9 cellular contexts compared by ENCODE assay signal in genomic region chr11:65639228-65639597, GRCh38. TPM values are rescaled to one million over a fixed set of nuclear protein-coding genes. Genes with fewer than 3 reads are reported as not detected.
A peak's percentile ranks its signal among the peaks of the same experiment; 100 is the strongest.
DNase-seq lines count a peak whose midpoint lies in the region; ATAC-seq, FAIRE-seq and TF ChIP-seq lines count a peak whose summit lies in the region.
"Not testable (repeated sequence)": the region's sequence is repeated elsewhere in the genome, so short reads cannot be mapped to it uniquely, and the experiment has no call there.
"Had no signal": no experiment of that assay in that cellular context is flagged by ENCODE, and none has a peak within 500 bp of the region (broad histone marks: within the 10 kb centered on the region; RNA-seq: fewer than 3 reads in every experiment).

No MANE protein-coding gene starts in this region.

- H3K9me3 ChIP-seq in RWPE2 (ENCODE audit: severe bottlenecking); K562 (replicated peaks; ENCODE audit: control insufficient read depth, insufficient read depth, low read depth, low read length); gastroesophageal sphincter; muscle layer of colon (ENCODE audit: low read length); spleen; vagina: not testable (repeated sequence)

- FAIRE-seq in K562 (lab: Jason Lieb, UNC) = not testable (repeated sequence)

- 95% methylated on average over 9 of the region's 9 CpGs for WGBS in K562 (ENCODE audit: insufficient coverage, low coverage, missing lambda C conversion rate)
- 74% methylated on average over 5 of the region's 9 CpGs; no CpG with 5 or more reads in 1 of the 2 donors for WGBS in gastroesophageal sphincter (ENCODE audit: low coverage in 1 of 2), 2 donors
- WGBS in spleen, 5 donors = 53 to 70% (median 67%) methylated on average over 8 to 9 of the region's 9 CpGs

- H3K9me1 ChIP-seq in K562 (ENCODE audit: control insufficient read depth, insufficient read depth, low read length) = not testable (repeated sequence)

- not testable (repeated sequence) for H3K4me1 ChIP-seq in RWPE2 (ENCODE audit: insufficient read depth, poor library complexity, severe bottlenecking)
- peaks cover 37 to 97% of the 10 kb centered on the region in 2 experiments for H3K4me1 ChIP-seq in K562 (replicated peaks in 1 of 2; ENCODE audit: control insufficient read depth in 2 of 2, insufficient read depth in 2 of 2, low read length in 2 of 2)
- H3K4me1 ChIP-seq in gastroesophageal sphincter = peaks cover 0 to 58% (median 28%) of the 10 kb centered on the region in 3 donors
- H3K4me1 ChIP-seq in muscle layer of colon (ENCODE audit: insufficient read depth, low read length) = peaks cover 17% of the 10 kb centered on the region
- peaks cover 50 to 96% (median 81%) of the 10 kb centered on the region in 6 donors for H3K4me1 ChIP-seq in spleen
- H3K4me1 ChIP-seq in vagina = peaks cover 46% of the 10 kb centered on the region

- not testable (repeated sequence) for ATAC-seq in RWPE2 (ENCODE audit: low read depth); activated T-cell treated with anti-CD3 and anti-CD28 coated beads, Interleukin-2, amount 50 U/mL, for 4 hours; K562; gastroesophageal sphincter

- H3K36me3 ChIP-seq in RWPE2 (ENCODE audit: low read depth) (peaks cover 26% of the 10 kb centered on the region), K562 (ENCODE audit: control insufficient read depth, insufficient read depth, low read length) (peaks cover 68% of the 10 kb centered on the region; the same call in 2 of the 3 replicates), gastroesophageal sphincter (peaks cover 0 to 63% of the 10 kb centered on the region in 2 donors), muscle layer of colon (ENCODE audit: insufficient read depth, low read length) (peaks cover 30% of the 10 kb centered on the region), spleen (peaks cover 2 to 67% (median 58%) of the 10 kb centered on the region in 6 donors), vagina (peaks cover 0 to 35% of the 10 kb centered on the region in 2 donors)

- not testable (repeated sequence) for TF ChIP-seq EP300 in K562 (IDR thresholded peaks at IDR 0.05; ENCODE audit: low read length); gastroesophageal sphincter (IDR thresholded peaks at IDR 0.05)

- not testable (repeated sequence) for TF ChIP-seq RAD21 in K562 (CRISPR knock-in tag; conservative IDR thresholded peaks at IDR 0.05 in 1 of 2, IDR thresholded peaks at IDR 0.05 in 1 of 2)

- CTCF ChIA-PET in K562 (lab: Yijun Ruan, JAX; ENCODE audit: low intra/inter-chr PET ratio) = not testable (repeated sequence)

- H3K9ac ChIP-seq in K562 (ENCODE audit: insufficient read depth in 1 of 2, low read depth in 2 of 2, low read length in 2 of 2); muscle layer of colon (ENCODE audit: low read length): not testable (repeated sequence)

- peak overlapping the region; percentile 89 for H3K4me3 Mint-ChIP-seq in activated T-cell treated with anti-CD3 and anti-CD28 coated beads, Interleukin-2, amount 50 U/mL, for 4 hours

- H3K79me2 ChIP-seq in K562 (ENCODE audit: control insufficient read depth, insufficient read depth, low read length) = peaks cover 20% of the 10 kb centered on the region

- POLR2A ChIA-PET in K562 (lab: Yijun Ruan, JAX) = interaction anchor here (0.5 to 6.2 kb wide), 2 partner anchors 12 to 131 kb away, joined by 3 to 56 read pairs; no protein-coding TSS in a partner anchor

- not testable (repeated sequence) for H4K20me1 ChIP-seq in K562 (replicated peaks; ENCODE audit: control insufficient read depth, insufficient read depth, low read length)

- intact Hi-C loops in K562 (cut with micrococcal nuclease) (loop anchor here (2.0 to 5.0 kb wide), 3 partner anchors 14 to 68 kb away; no protein-coding TSS in a partner anchor), spleen (cut with DNase I; ENCODE audit: low total_unique reads) (loop anchor here (10.0 kb wide), 1 partner anchor 66 kb away; no protein-coding TSS in a partner anchor)
- intact Hi-C loops in vagina (cut with DNase I) = not testable (repeated sequence)

- not testable (repeated sequence) for H3K27me3 Mint-ChIP-seq in activated T-cell treated with anti-CD3 and anti-CD28 coated beads, Interleukin-2, amount 50 U/mL, for 4 hours (ENCODE audit: low read depth)

- H2AFZ ChIP-seq in K562 (ENCODE audit: low read depth, low read length) = not testable (repeated sequence)

- TF ChIP-seq CTCF in GM12865 (IDR thresholded peaks at IDR 0.05; ENCODE audit: insufficient read depth, low read depth, low read length, missing control alignments); RWPE2 (IDR thresholded peaks at IDR 0.05; ENCODE audit: poor library complexity, severe bottlenecking); K562 (IDR thresholded peaks at IDR 0.05 in 2 of 3, conservative IDR thresholded peaks at IDR 0.05 in 1 of 3; ENCODE audit: insufficient read depth in 2 of 3, low read depth in 1 of 3, low read length in 3 of 3); gastroesophageal sphincter (IDR thresholded peaks at IDR 0.05); spleen (IDR thresholded peaks at IDR 0.05 in 8 of 11, conservative IDR thresholded peaks at IDR 0.05 in 3 of 11); vagina (IDR thresholded peaks at IDR 0.05): not testable (repeated sequence)

- not testable (repeated sequence) for TF ChIP-seq POLR2A in K562 (conservative IDR thresholded peaks at IDR 0.05); gastroesophageal sphincter (IDR thresholded peaks at IDR 0.05); spleen (IDR thresholded peaks at IDR 0.05); vagina (IDR thresholded peaks at IDR 0.05)

- not testable (repeated sequence) for DNase-seq in GM12865 (ENCODE audit: low read depth); RWPE2 (ENCODE audit: low spot score); activated T-cell treated with anti-CD3 and anti-CD28 coated beads, Interleukin-2, amount 50 U/mL, for 4 hours; K562 (ENCODE audit: extremely low read depth in 1 of 4, low spot score in 3 of 4); spleen; vagina (ENCODE audit: extremely low spot score in 2 of 2)

- not testable (repeated sequence) for H3K27me3 ChIP-seq in RWPE2 (ENCODE audit: insufficient read depth, poor library complexity, severe bottlenecking); K562 (ENCODE audit: control insufficient read depth in 2 of 2, insufficient read depth in 2 of 2, low read length in 2 of 2); gastroesophageal sphincter; muscle layer of colon (ENCODE audit: control insufficient read depth in 1 of 2, insufficient read depth in 2 of 2, low read length in 2 of 2); spleen (replicated peaks in 1 of 7); vagina

- in situ Hi-C loops in K562 (cut with MboI) = not testable (repeated sequence)

- peaks cover 55% of the 10 kb centered on the region for H3K4me1 Mint-ChIP-seq in activated T-cell treated with anti-CD3 and anti-CD28 coated beads, Interleukin-2, amount 50 U/mL, for 4 hours (ENCODE audit: low read depth)

- H3K4me3 ChIP-seq in GM12865 (ENCODE audit: low read depth, low read length) (peak overlapping the region; percentile 91), gastroesophageal sphincter (peak overlapping the region in 1 of 2 donors; percentile 86), muscle layer of colon (ENCODE audit: low read depth in 1 of 2, low read length in 2 of 2) (peak overlapping the region; percentile 53 to 72), spleen (peak overlapping the region; percentile 66 to 95 (median 88)), vagina (peak overlapping the region; percentile 74 to 81)
- not testable (repeated sequence) for H3K4me3 ChIP-seq in RWPE2 (ENCODE audit: severe bottlenecking); K562

- BruUV-seq in K562 (replicated peaks; lab: Mats Ljungman, UMichigan) = not testable (repeated sequence)

- not testable (repeated sequence) for H3K4me2 ChIP-seq in K562 (ENCODE audit: insufficient read depth, low read length)

- not testable (repeated sequence) for H3K36me3 Mint-ChIP-seq in activated T-cell treated with anti-CD3 and anti-CD28 coated beads, Interleukin-2, amount 50 U/mL, for 4 hours (ENCODE audit: insufficient read depth)

- H3K27ac ChIP-seq in RWPE2 (ENCODE audit: poor library complexity, severe bottlenecking) (peak overlapping the region; percentile 70), gastroesophageal sphincter (peak overlapping the region in 3 of 4 donors; percentile 89 to 93 (median 91)), spleen (peak overlapping the region; percentile 79 to 99 (median 96)), vagina (peak overlapping the region; percentile 85)
- H3K27ac ChIP-seq in K562 (ENCODE audit: extremely low read depth, low read depth, low read length); muscle layer of colon (ENCODE audit: low read depth, low read length): not testable (repeated sequence)

- not testable (repeated sequence) for H3K9me3 Mint-ChIP-seq in activated T-cell treated with anti-CD3 and anti-CD28 coated beads, Interleukin-2, amount 50 U/mL, for 4 hours

RNA-seq across cellular contexts. Expression of gene SIPA1, which starts 1.3 kb away (rescaled TPM):
- 100 to 1,000 TPM in 1 of 3 donors, 10 to 100 TPM in 2; 80.0 to 101 (median 95.4) TPM for total RNA-seq in activated T-cell treated with anti-CD3 and anti-CD28 coated beads, Interleukin-2, amount 50 U/mL, for 4 hours
- 26.8 and 126 TPM in 2 replicates for total RNA-seq in K562 (2011; cell fraction: chromatin; rRNA removed; ENCODE audit: low replicate concordance)
- total RNA-seq in K562 (2011; cell fraction: nucleolus; rRNA removed) = 79.4 and 96.4 TPM in 2 replicates
- 35.7 and 43.0 TPM in 2 replicates for total RNA-seq in K562 (2011; cell fraction: nucleoplasm; rRNA removed)
- total RNA-seq in K562 (2014; rRNA removed) (45.7 and 56.0 TPM in 2 replicates), K562 (2014; rRNA removed; fragmentation: Illumina TruSeq; extraction: Trizol) (12.4 and 14.2 TPM in 2 replicates), K562 (2015; rRNA removed; fragmentation: Illumina TruSeq; extraction: Trizol) (28.3 and 29.2 TPM in 2 replicates), K562 (2021) (83.1 and 85.8 TPM in 2 replicates), gastroesophageal sphincter (10 to 100 TPM; 32.9 to 45.0 (median 38.3) TPM), spleen (100 to 1,000 TPM; 167 to 308 (median 255) TPM), vagina (63.3 TPM)
- polyA plus RNA-seq in K562 (2011; rRNA removed) (16.8 and 31.3 TPM in 2 replicates), K562 (2014; fragmentation: Illumina TruSeq; extraction: Trizol) (15.5 and 30.0 TPM in 2 replicates), K562 (2014; fragmentation: Nextera tagmentation; extraction: Ambion mirVana) (1 to 10 TPM in 1 of 2 experiments, under 1 TPM in 1; 0.25 to 1.4 TPM), K562 (2014; rRNA removed) (34.7 and 37.2 TPM in 2 replicates), spleen (100 to 1,000 TPM; 269 to 423 (median 327) TPM)
- polyA plus RNA-seq in K562 (2011; cell fraction: cytosol; rRNA removed) = 19.5 and 74.2 TPM in 2 replicates
- 72.0 and 175 TPM in 2 replicates for polyA plus RNA-seq in K562 (2011; cell fraction: nucleus; rRNA removed)
- 54.8 and 65.0 TPM in 2 replicates for polyA plus RNA-seq in K562 (2012)
- 15.4 and 26.3 TPM in 2 replicates for polyA minus RNA-seq in K562 (2011; rRNA and poly(A)+ RNA removed)
- polyA minus RNA-seq in K562 (2011; cell fraction: cytosol; rRNA and poly(A)+ RNA removed) = 43.1 and 44.1 TPM in 2 replicates
- 26.3 and 33.0 TPM in 2 replicates for polyA minus RNA-seq in K562 (2011; cell fraction: nucleus; rRNA and poly(A)+ RNA removed)

RNA-seq across cellular contexts. Expression of gene RELA, which starts 23.5 kb away (rescaled TPM):
- total RNA-seq in activated T-cell treated with anti-CD3 and anti-CD28 coated beads, Interleukin-2, amount 50 U/mL, for 4 hours = 100 to 1,000 TPM; 108 to 118 (median 111) TPM
- total RNA-seq in K562 (2011; cell fraction: chromatin; rRNA removed; ENCODE audit: low replicate concordance) = 79.5 and 201 TPM in 2 replicates
- total RNA-seq in K562 (2011; cell fraction: nucleolus; rRNA removed) = 107 and 114 TPM in 2 replicates
- 101 and 117 TPM in 2 replicates for total RNA-seq in K562 (2011; cell fraction: nucleoplasm; rRNA removed)
- 33.4 and 37.6 TPM in 2 replicates for total RNA-seq in K562 (2014; rRNA removed)
- total RNA-seq in K562 (2014; rRNA removed; fragmentation: Illumina TruSeq; extraction: Trizol) = 13.6 and 14.2 TPM in 2 replicates
- total RNA-seq in K562 (2015; rRNA removed; fragmentation: Illumina TruSeq; extraction: Trizol) = 20.6 and 21.0 TPM in 2 replicates
- total RNA-seq in K562 (2021) = 52.2 and 62.0 TPM in 2 replicates
- 17.0 and 30.8 TPM in 2 replicates for polyA plus RNA-seq in K562 (2011; rRNA removed)
- 15.4 and 23.1 TPM in 2 replicates for polyA plus RNA-seq in K562 (2011; cell fraction: cytosol; rRNA removed)
- 129 and 168 TPM in 2 replicates for polyA plus RNA-seq in K562 (2011; cell fraction: nucleus; rRNA removed)
- 45.8 and 53.1 TPM in 2 replicates for polyA plus RNA-seq in K562 (2012)
- polyA plus RNA-seq in K562 (2014; fragmentation: Illumina TruSeq; extraction: Trizol) = 46.8 and 67.4 TPM in 2 replicates
- polyA plus RNA-seq in K562 (2014; fragmentation: Nextera tagmentation; extraction: Ambion mirVana) = 1 to 10 TPM; 6.0 to 6.4 TPM
- 30.1 and 31.1 TPM in 2 replicates for polyA plus RNA-seq in K562 (2014; rRNA removed)
- 24.3 and 24.4 TPM in 2 replicates for polyA minus RNA-seq in K562 (2011; rRNA and poly(A)+ RNA removed)
- 25.8 and 34.8 TPM in 2 replicates for polyA minus RNA-seq in K562 (2011; cell fraction: cytosol; rRNA and poly(A)+ RNA removed)
- 58.0 and 73.5 TPM in 2 replicates for polyA minus RNA-seq in K562 (2011; cell fraction: nucleus; rRNA and poly(A)+ RNA removed)
- total RNA-seq in gastroesophageal sphincter = 10 to 100 TPM; 47.3 to 78.8 (median 63.9) TPM
- 100 to 1,000 TPM in 1 of 7 donors, 10 to 100 TPM in 6; 68.2 to 115 (median 85.3) TPM for total RNA-seq in spleen
- 10 to 100 TPM; 25.8 to 43.0 (median 25.9) TPM for polyA plus RNA-seq in spleen
- total RNA-seq in vagina = 59.2 TPM

RNA-seq across cellular contexts. Expression of gene PCNX3, which starts 23.6 kb away (rescaled TPM):
- total RNA-seq in activated T-cell treated with anti-CD3 and anti-CD28 coated beads, Interleukin-2, amount 50 U/mL, for 4 hours = 10 to 100 TPM; 55.8 to 59.7 (median 59.5) TPM
- total RNA-seq in K562 (2011; cell fraction: chromatin; rRNA removed; ENCODE audit: low replicate concordance) = 75.0 and 267 TPM in 2 replicates
- total RNA-seq in K562 (2011; cell fraction: nucleolus; rRNA removed) = 170 and 187 TPM in 2 replicates
- total RNA-seq in K562 (2011; cell fraction: nucleoplasm; rRNA removed) = 110 and 119 TPM in 2 replicates
- total RNA-seq in K562 (2014; rRNA removed) = 21.3 and 24.3 TPM in 2 replicates
- total RNA-seq in K562 (2014; rRNA removed; fragmentation: Illumina TruSeq; extraction: Trizol) = 2.5 and 4.3 TPM in 2 replicates
- 13.9 and 14.1 TPM in 2 replicates for total RNA-seq in K562 (2015; rRNA removed; fragmentation: Illumina TruSeq; extraction: Trizol)
- total RNA-seq in K562 (2021) = 40.0 and 47.8 TPM in 2 replicates
- 9.2 and 19.0 TPM in 2 replicates for polyA plus RNA-seq in K562 (2011; rRNA removed)
- 17.7 and 33.4 TPM in 2 replicates for polyA plus RNA-seq in K562 (2011; cell fraction: cytosol; rRNA removed)
- polyA plus RNA-seq in K562 (2011; cell fraction: nucleus; rRNA removed) = 87.8 and 157 TPM in 2 replicates
- 25.3 and 40.1 TPM in 2 replicates for polyA plus RNA-seq in K562 (2012)
- polyA plus RNA-seq in K562 (2014; fragmentation: Illumina TruSeq; extraction: Trizol) = 12.8 and 28.6 TPM in 2 replicates
- under 1 TPM; 0.11 to 0.29 TPM for polyA plus RNA-seq in K562 (2014; fragmentation: Nextera tagmentation; extraction: Ambion mirVana)
- polyA plus RNA-seq in K562 (2014; rRNA removed) = 30.1 and 32.8 TPM in 2 replicates
- 8.4 and 10.6 TPM in 2 replicates for polyA minus RNA-seq in K562 (2011; rRNA and poly(A)+ RNA removed)
- polyA minus RNA-seq in K562 (2011; cell fraction: cytosol; rRNA and poly(A)+ RNA removed) = 25.9 and 35.1 TPM in 2 replicates
- 43.0 and 43.9 TPM in 2 replicates for polyA minus RNA-seq in K562 (2011; cell fraction: nucleus; rRNA and poly(A)+ RNA removed)
- total RNA-seq in gastroesophageal sphincter = 10 to 100 TPM; 15.9 to 40.1 (median 19.3) TPM
- total RNA-seq in spleen = 10 to 100 TPM; 38.6 to 51.3 (median 47.4) TPM
- polyA plus RNA-seq in spleen = 10 to 100 TPM in 2 of 3 donors, 1 to 10 TPM in 1; 9.2 to 24.9 (median 17.7) TPM
- total RNA-seq in vagina = 24.8 TPM

RNA-seq across cellular contexts. Expression of gene MAP3K11, which starts 25.2 kb away (rescaled TPM):
- total RNA-seq in activated T-cell treated with anti-CD3 and anti-CD28 coated beads, Interleukin-2, amount 50 U/mL, for 4 hours = 10 to 100 TPM; 71.8 to 87.1 (median 74.3) TPM
- total RNA-seq in K562 (2011; cell fraction: chromatin; rRNA removed; ENCODE audit: low replicate concordance) = 60.6 and 168 TPM in 2 replicates
- total RNA-seq in K562 (2011; cell fraction: nucleolus; rRNA removed) = 72.6 and 83.4 TPM in 2 replicates
- 51.5 and 63.5 TPM in 2 replicates for total RNA-seq in K562 (2011; cell fraction: nucleoplasm; rRNA removed)
- total RNA-seq in K562 (2014; rRNA removed) (28.7 and 39.9 TPM in 2 replicates), K562 (2014; rRNA removed; fragmentation: Illumina TruSeq; extraction: Trizol) (5.4 and 9.0 TPM in 2 replicates), K562 (2015; rRNA removed; fragmentation: Illumina TruSeq; extraction: Trizol) (18.2 and 20.5 TPM in 2 replicates), K562 (2021) (42.7 and 47.7 TPM in 2 replicates), gastroesophageal sphincter (10 to 100 TPM; 20.5 to 35.3 (median 28.0) TPM), spleen (100 to 1,000 TPM in 3 of 7 donors, 10 to 100 TPM in 4; 93.5 to 158 (median 99.9) TPM), vagina (38.1 TPM)
- polyA plus RNA-seq in K562 (2011; rRNA removed) (13.1 and 18.0 TPM in 2 replicates), K562 (2014; fragmentation: Illumina TruSeq; extraction: Trizol) (12.2 and 23.0 TPM in 2 replicates), K562 (2014; fragmentation: Nextera tagmentation; extraction: Ambion mirVana) (1 to 10 TPM in 1 of 2 experiments, under 1 TPM in 1; 0.77 to 1.6 TPM), K562 (2014; rRNA removed) (25.0 and 31.6 TPM in 2 replicates), spleen (100 to 1,000 TPM in 1 of 3 donors, 10 to 100 TPM in 2; 29.4 to 109 (median 97.7) TPM)
- polyA plus RNA-seq in K562 (2011; cell fraction: cytosol; rRNA removed) = 19.3 and 52.1 TPM in 2 replicates
- polyA plus RNA-seq in K562 (2011; cell fraction: nucleus; rRNA removed) = 31.1 and 52.1 TPM in 2 replicates
- polyA plus RNA-seq in K562 (2012) = 35.9 and 37.4 TPM in 2 replicates
- polyA minus RNA-seq in K562 (2011; rRNA and poly(A)+ RNA removed) = 14.7 TPM in 2 replicates
- polyA minus RNA-seq in K562 (2011; cell fraction: cytosol; rRNA and poly(A)+ RNA removed) = 23.4 and 26.2 TPM in 2 replicates
- polyA minus RNA-seq in K562 (2011; cell fraction: nucleus; rRNA and poly(A)+ RNA removed) = 24.2 and 31.1 TPM in 2 replicates

RNA-seq across cellular contexts. Expression of gene KCNK7, which starts 43.6 kb away (rescaled TPM):
- 1 to 10 TPM; 1.4 to 2.1 (median 1.4) TPM for total RNA-seq in activated T-cell treated with anti-CD3 and anti-CD28 coated beads, Interleukin-2, amount 50 U/mL, for 4 hours
- 0.33 and 1.00 TPM in 2 replicates for total RNA-seq in K562 (2011; cell fraction: chromatin; rRNA removed; ENCODE audit: low replicate concordance)
- total RNA-seq in K562 (2011; cell fraction: nucleolus; rRNA removed) = 0.26 TPM in 1 of 2 replicates, not detected in the other
- total RNA-seq in K562 (2011; cell fraction: nucleoplasm; rRNA removed) = 0.29 TPM in 1 of 2 replicates, not detected in the other
- total RNA-seq in K562 (2014; rRNA removed) (not detected in 2 replicates), K562 (2014; rRNA removed; fragmentation: Illumina TruSeq; extraction: Trizol) (not detected in 2 replicates), K562 (2015; rRNA removed; fragmentation: Illumina TruSeq; extraction: Trizol) (not detected in 2 replicates), K562 (2021) (0.40 TPM in 1 of 2 replicates, not detected in the other), gastroesophageal sphincter (1 to 10 TPM in 1 of 4 donors, under 1 TPM in 2, not detected in 1; 0.40 to 1.5 (median 0.93) TPM), spleen (1 to 10 TPM in 4 of 7 donors, under 1 TPM in 3; 0.63 to 3.2 (median 1.1) TPM), vagina (12.0 TPM)
- polyA plus RNA-seq in K562 (2011; rRNA removed) (not detected in 2 replicates), K562 (2014; fragmentation: Illumina TruSeq; extraction: Trizol) (not detected in 2 replicates), K562 (2014; fragmentation: Nextera tagmentation; extraction: Ambion mirVana) (not detected), K562 (2014; rRNA removed) (0.07 TPM in 1 of 2 replicates, not detected in the other), spleen (1 to 10 TPM; 1.9 to 6.2 (median 2.9) TPM)
- 0.28 TPM in 1 of 2 replicates, not detected in the other for polyA plus RNA-seq in K562 (2011; cell fraction: cytosol; rRNA removed)
- polyA plus RNA-seq in K562 (2011; cell fraction: nucleus; rRNA removed) = not detected in 2 replicates
- 0.39 and 0.58 TPM in 2 replicates for polyA plus RNA-seq in K562 (2012)
- not detected in 2 replicates for polyA minus RNA-seq in K562 (2011; rRNA and poly(A)+ RNA removed)
- polyA minus RNA-seq in K562 (2011; cell fraction: cytosol; rRNA and poly(A)+ RNA removed) = not detected in 2 replicates
- 0.27 TPM in 1 of 2 replicates, not detected in the other for polyA minus RNA-seq in K562 (2011; cell fraction: nucleus; rRNA and poly(A)+ RNA removed)
- total RNA-seq: fibroblast of villous mesenchyme had no signal
